Comparison of ENCODE assay signal across 11 cellular contexts in genomic region chr20:50345712-50346371, GRCh38.
A peak's percentile ranks its signal among the peaks of the same experiment; 100 is the strongest.
DNase-seq lines count a peak whose midpoint lies in the region; ATAC-seq and TF ChIP-seq lines count a peak whose summit lies in the region.
"Had no signal": no experiment of that assay in that cellular context is flagged by ENCODE, and none has a peak within 500 bp of the region (broad histone marks: within the 10 kb centered on the region; RNA-seq: fewer than 3 reads in every experiment).

No MANE protein-coding gene starts in this region.

- peaks cover 0 to 34% of the 10 kb centered on the region in 2 donors for H3K4me1 ChIP-seq in lung (ENCODE audit: control insufficient read depth in 2 of 2, insufficient read depth in 2 of 2, low read length in 2 of 2)
- peaks cover 11% of the 10 kb centered on the region for H3K4me1 ChIP-seq in testis

- WGBS in lung, 2 donors = 51 to 55% methylated on average over 6 of the region's 6 CpGs
- 80 to 81% methylated on average over 6 of the region's 6 CpGs for WGBS in testis, 2 donors

- H3K27ac ChIP-seq in cingulate gyrus (ENCODE audit: low read depth, low read length) (peak overlapping the region; percentile 76), lung (ENCODE audit: low read depth in 1 of 2, low read length in 1 of 2) (peak overlapping the region; percentile 64 to 84), testis (peak overlapping the region; percentile 70)
- H3K27ac ChIP-seq: 22Rv1 had no signal

- intact Hi-C loops in testis (cut with DNase I; ENCODE audit: low total_unique reads) = no loop called here

- H3K27me3 ChIP-seq in lung (ENCODE audit: control insufficient read depth, insufficient read depth) (no peaks in the 10 kb centered on the region), testis (no peaks in the 10 kb centered on the region)

- H3K4me3 ChIP-seq in lung = no peak overlapping the region
- H3K4me3 ChIP-seq in testis = no peak overlapping the region
- H3K4me3 ChIP-seq: GM23338 had no signal

- no peaks in the 10 kb centered on the region for H3K9me3 ChIP-seq in lung (ENCODE audit: control insufficient read depth in 2 of 2, insufficient read depth in 1 of 2, low read length in 1 of 2)
- H3K9me3 ChIP-seq in testis = no peaks in the 10 kb centered on the region

- TF ChIP-seq POLR2A in testis (IDR thresholded peaks at IDR 0.05) = no peak

- TF ChIP-seq CTCF in lung (IDR thresholded peaks at IDR 0.05; ENCODE audit: control extremely low read depth, extremely low read depth) = no peak
- TF ChIP-seq CTCF in testis (IDR thresholded peaks at IDR 0.05) = no peak

- DNase-seq in NCI-H2171 treated with DMSO at 0.1 percent for 48 hours (lab: John Stamatoyannopoulos, UW) = peak; percentile 31
- no peak for DNase-seq in NCI-H2171 (lab: John Stamatoyannopoulos, UW)
- no peak for DNase-seq in lung (ENCODE audit: low spot score)
- no peak for DNase-seq in testis
- DNase-seq in MV-4-11 (lab: John Stamatoyannopoulos, UW) = no peak
- no peak for DNase-seq in DMS153 (lab: John Stamatoyannopoulos, UW)
- DNase-seq: activated T-cell treated with anti-CD3 and anti-CD28 coated beads for 4 hours had no signal

- ATAC-seq in lung (ENCODE audit: insufficient read depth, low FRiP score) = no peak
- no peak for ATAC-seq in HG02759 (IDR thresholded peaks at IDR 0.05; ENCODE audit: unreplicated experiment)
- ATAC-seq: GM23338 had no signal

- H3K36me3 ChIP-seq in lung (ENCODE audit: control insufficient read depth in 2 of 2, insufficient read depth in 2 of 2, low read length in 2 of 2) (no peaks in the 10 kb centered on the region), testis (ENCODE audit: low read depth, missing control alignments) (no peaks in the 10 kb centered on the region)
